14 cellular contexts compared by ENCODE assay signal in genomic region chr6:141103246-141103645, GRCh38.
DNase-seq lines count a peak whose midpoint lies in the region; ATAC-seq and TF ChIP-seq lines count a peak whose summit lies in the region.
"Had no signal": no experiment of that assay in that cellular context is flagged by ENCODE, and none has a peak within 500 bp of the region (broad histone marks: within the 10 kb centered on the region; RNA-seq: fewer than 3 reads in every experiment).

No MANE protein-coding gene starts in this region.

- H3K9me3 ChIP-seq in aorta (ENCODE audit: control insufficient read depth, low read length), result no peaks in the 10 kb centered on the region

- H3K4me3 Mint-ChIP-seq in activated T-cell treated with anti-CD3 and anti-CD28 coated beads, Interleukin-2, amount 50 U/mL, for 4 hours, result no peak overlapping the region
- H3K4me3 Mint-ChIP-seq in chondrocyte (ENCODE audit: unreplicated experiment), result no peak overlapping the region
- H3K4me3 Mint-ChIP-seq: neural progenitor cell; stimulated activated memory B cell treated with anti-CD40 and anti-IgM and Interleukin-4, amounts not matched to agents 10 μg/mL and 1 μg/mL and 100 μg/mL, for 72 hours had no signal

- no peak for TF ChIP-seq CTCF in astrocyte of the spinal cord (IDR thresholded peaks at IDR 0.05; ENCODE audit: low read depth, low read length)
- no peak for TF ChIP-seq CTCF in chondrocyte (IDR thresholded peaks at IDR 0.05)

- no peaks in the 10 kb centered on the region for H3K9me3 Mint-ChIP-seq in activated T-cell treated with anti-CD3 and anti-CD28 coated beads, Interleukin-2, amount 50 U/mL, for 4 hours
- H3K9me3 Mint-ChIP-seq in chondrocyte (ENCODE audit: low read depth), result peaks cover 9% of the 10 kb centered on the region

- intact Hi-C loops in aorta (cut with DNase I), result no loop called here

- no peak overlapping the region for H3K27ac ChIP-seq in aorta (ENCODE audit: low read depth in 1 of 2, low read length in 2 of 2)
- H3K27ac ChIP-seq: neural progenitor cell had no signal

- ATAC-seq in activated T-cell treated with anti-CD3 and anti-CD28 coated beads, Interleukin-2, amount 50 U/mL, for 4 hours, result peak; percentile 25 to 40
- no peak for ATAC-seq in aorta (ENCODE audit: low FRiP score)
- ATAC-seq: stimulated activated memory B cell treated with anti-CD40 and anti-IgM and Interleukin-4, amounts not matched to agents 10 μg/mL and 1 μg/mL and 100 μg/mL, for 72 hours had no signal

- no peaks in the 10 kb centered on the region for H3K27me3 ChIP-seq in aorta (ENCODE audit: control insufficient read depth in 1 of 2, insufficient read depth in 2 of 2, low read length in 1 of 2)
- H3K27me3 ChIP-seq: neural progenitor cell had no signal

- no peaks in the 10 kb centered on the region for H3K36me3 Mint-ChIP-seq in activated T-cell treated with anti-CD3 and anti-CD28 coated beads, Interleukin-2, amount 50 U/mL, for 4 hours (ENCODE audit: insufficient read depth)
- no peaks in the 10 kb centered on the region for H3K36me3 Mint-ChIP-seq in chondrocyte (ENCODE audit: low read depth)
- H3K36me3 Mint-ChIP-seq: stimulated activated memory B cell treated with anti-CD40 and anti-IgM and Interleukin-4, amounts not matched to agents 10 μg/mL and 1 μg/mL and 100 μg/mL, for 72 hours had no signal

- H3K27me3 Mint-ChIP-seq in activated T-cell treated with anti-CD3 and anti-CD28 coated beads, Interleukin-2, amount 50 U/mL, for 4 hours (ENCODE audit: low read depth), result peaks cover 9% of the 10 kb centered on the region
- no peaks in the 10 kb centered on the region for H3K27me3 Mint-ChIP-seq in chondrocyte (ENCODE audit: low read depth)
- H3K27me3 Mint-ChIP-seq: stimulated activated memory B cell treated with anti-CD40 and anti-IgM and Interleukin-4, amounts not matched to agents 10 μg/mL and 1 μg/mL and 100 μg/mL, for 72 hours had no signal

- no peaks in the 10 kb centered on the region for H3K4me1 Mint-ChIP-seq in activated T-cell treated with anti-CD3 and anti-CD28 coated beads, Interleukin-2, amount 50 U/mL, for 4 hours (ENCODE audit: low read depth)
- peaks cover 13% of the 10 kb centered on the region for H3K4me1 Mint-ChIP-seq in chondrocyte (ENCODE audit: low read depth)
- H3K4me1 Mint-ChIP-seq: stimulated activated memory B cell treated with anti-CD40 and anti-IgM and Interleukin-4, amounts not matched to agents 10 μg/mL and 1 μg/mL and 100 μg/mL, for 72 hours had no signal

- H3K4me3 ChIP-seq in astrocyte of the spinal cord (ENCODE audit: low read depth, low read length) (no peak overlapping the region), aorta (ENCODE audit: low read length in 2 of 2) (no peak overlapping the region)
- H3K4me3 ChIP-seq: neural progenitor cell had no signal

- no peaks in the 10 kb centered on the region for H3K36me3 ChIP-seq in aorta (ENCODE audit: control insufficient read depth in 1 of 2, insufficient read depth in 2 of 2, low read length in 1 of 2)
- H3K36me3 ChIP-seq: neural progenitor cell had no signal

- in situ Hi-C loops in astrocyte of the spinal cord (cut with HindIII; ENCODE audit: low sequenced_read_pairs), result no loop called here

- no peak for DNase-seq in activated T-cell treated with anti-CD3 and anti-CD28 coated beads, Interleukin-2, amount 50 U/mL, for 4 hours
- no peak for DNase-seq in activated T-cell treated with anti-CD3 and anti-CD28 coated beads, Interleukin-2, amount 50 U/mL, for 48 hours
- DNase-seq in NCI-H1930 (lab: John Stamatoyannopoulos, UW) (peak; percentile 51), astrocyte of the spinal cord (ENCODE audit: low read depth, low spot score) (peak; percentile 82), renal cortical epithelial cell (ENCODE audit: low read depth) (peak; percentile 98), aorta (no peak), NCI-H526 (lab: John Stamatoyannopoulos, UW) (no peak), chondrocyte (ENCODE audit: low spot score) (no peak)
- DNase-seq: AML-193, anterior cingulate cortex, GF-D8, T-helper 2 cell had no signal

- H3K4me1 ChIP-seq in aorta (ENCODE audit: control insufficient read depth in 1 of 2, insufficient read depth in 2 of 2, low read length in 2 of 2), result peaks cover 0 to 1% of the 10 kb centered on the region in 2 donors

- no peak overlapping the region for H3K27ac Mint-ChIP-seq in chondrocyte (ENCODE audit: unreplicated experiment)
- H3K27ac Mint-ChIP-seq: neural progenitor cell; stimulated activated memory B cell treated with anti-CD40 and anti-IgM and Interleukin-4, amounts not matched to agents 10 μg/mL and 1 μg/mL and 100 μg/mL, for 72 hours had no signal

Comparison
In these comparisons a context has a peak if more than half of its experiments do, and no peak if none do; other contexts are left out.
1. DNase-seq: peak in NCI-H1930 (2 of 2), astrocyte of the spinal cord (single experiment) and renal cortical epithelial cell (single experiment); none in activated T-cell treated with anti-CD3 and anti-CD28 coated beads, Interleukin-2, amount 50 U/mL, for 4 hours (single experiment), activated T-cell treated with anti-CD3 and anti-CD28 coated beads, Interleukin-2, amount 50 U/mL, for 48 hours (0 of 2), aorta (0 of 2), NCI-H526 (0 of 2) and chondrocyte (single experiment).